In genomic region chr3:127456471-127457093, GRCh38 we compare ENCODE assay signal across 9 cellular contexts.
DNase-seq lines count a peak whose midpoint lies in the region; ATAC-seq and TF ChIP-seq lines count a peak whose summit lies in the region.
"Had no signal": no experiment of that assay in that cellular context is flagged by ENCODE, and none has a peak within 500 bp of the region (broad histone marks: within the 10 kb centered on the region; RNA-seq: fewer than 3 reads in every experiment).

No MANE protein-coding gene starts in this region.

- H3K27ac Mint-ChIP-seq in GM23338 (no peak overlapping the region), MCF 10A (ENCODE audit: low read depth, unreplicated experiment) (peak overlapping the region; percentile 47)
- H3K27ac Mint-ChIP-seq in activated CD8-positive, alpha-beta memory T cell treated with anti-CD3 and anti-CD28 coated beads, Interleukin-2, amount 10 ng/mL, durations not matched to agents 7 days and 5 days: no peak overlapping the region

- 3 to 8% methylated on average over 24 of the region's 24 CpGs for WGBS in lung, 2 donors

- H2AFZ ChIP-seq in GM23338: peak overlapping the region; percentile 94

- peaks cover 44% of the 10 kb centered on the region for H3K27me3 ChIP-seq in AG04450 (ENCODE audit: control insufficient read depth, insufficient read depth, low read length)
- peaks cover 43% of the 10 kb centered on the region for H3K27me3 ChIP-seq in GM23338 (ENCODE audit: insufficient read depth)
- H3K27me3 ChIP-seq in lung (ENCODE audit: control insufficient read depth, insufficient read depth): no peaks in the 10 kb centered on the region
- H3K27me3 ChIP-seq: ascending aorta had no signal

- H3K4me3 ChIP-seq in AG04450 (ENCODE audit: low read depth, low read length) (peak overlapping the region; percentile 10; the same call in 1 of the 2 replicates), GM23338 (peak overlapping the region; percentile 87), lung (no peak overlapping the region)

- H3K4me1 Mint-ChIP-seq in GM23338: peaks cover 11% of the 10 kb centered on the region
- peaks cover 28% of the 10 kb centered on the region for H3K4me1 Mint-ChIP-seq in MCF 10A (ENCODE audit: insufficient read depth, unreplicated experiment)
- H3K4me1 Mint-ChIP-seq in activated CD8-positive, alpha-beta memory T cell treated with anti-CD3 and anti-CD28 coated beads, Interleukin-2, amount 10 ng/mL, durations not matched to agents 7 days and 5 days: peaks cover 3% of the 10 kb centered on the region

- DNase-seq in AG04450 (ENCODE audit: low read depth, low spot score): no peak
- peak; percentile 16 for DNase-seq in GM23338 (ENCODE audit: low spot score)
- peak; percentile 89 for DNase-seq in MCF 10A (ENCODE audit: unreplicated experiment)
- DNase-seq in lung (ENCODE audit: low spot score): no peak
- DNase-seq in activated CD8-positive, alpha-beta memory T cell treated with anti-CD3 and anti-CD28 coated beads, Interleukin-2, amount 10 ng/mL, durations not matched to agents 7 days and 5 days: no peak
- DNase-seq in NOMO-1 treated with dmso at 0.1 percent for 144 hours (lab: John Stamatoyannopoulos, UW; ENCODE audit: unreplicated experiment): no peak
- DNase-seq in SK-N-DZ (ENCODE audit: low spot score): no peak

- BruUV-seq in MCF 10A (replicated peaks; lab: Mats Ljungman, UMichigan): no TSS peak

- POLR2A ChIA-PET in AG04450 (lab: Yijun Ruan, JAX): interaction anchor here (0.7 kb wide), 1 partner anchor 29 kb away, joined by 8 read pairs; no protein-coding TSS in a partner anchor
- POLR2A ChIA-PET in MCF 10A (lab: Yijun Ruan, JAX): interaction anchor here (0.6 to 2.7 kb wide), 14 partner anchors 153 to 981 kb away, joined by 3 to 16 read pairs (median 3); partner anchors contain the start of gene ZXDC

- H3K27ac ChIP-seq in AG04450 (ENCODE audit: low read depth, low read length) (no peak overlapping the region), GM23338 (ENCODE audit: low read depth) (no peak overlapping the region), lung (ENCODE audit: low read depth in 1 of 2, low read length in 1 of 2) (peak overlapping the region in 1 of 2 donors; percentile 67)
- H3K27ac ChIP-seq: ascending aorta had no signal

- H3K36me3 ChIP-seq in GM23338 (ENCODE audit: insufficient read depth): no peaks in the 10 kb centered on the region
- H3K36me3 ChIP-seq in lung (ENCODE audit: control insufficient read depth in 2 of 2, insufficient read depth in 2 of 2, low read length in 2 of 2): no peaks in the 10 kb centered on the region
- H3K36me3 ChIP-seq: ascending aorta had no signal

- H3K9me3 Mint-ChIP-seq in GM23338 (no peaks in the 10 kb centered on the region), MCF 10A (ENCODE audit: unreplicated experiment) (no peaks in the 10 kb centered on the region)
- no peaks in the 10 kb centered on the region for H3K9me3 Mint-ChIP-seq in activated CD8-positive, alpha-beta memory T cell treated with anti-CD3 and anti-CD28 coated beads, Interleukin-2, amount 10 ng/mL, durations not matched to agents 7 days and 5 days (ENCODE audit: low read depth)

- H3K4me3 Mint-ChIP-seq in GM23338 (peak overlapping the region; percentile 75), MCF 10A (ENCODE audit: unreplicated experiment) (peak overlapping the region; percentile 62)
- H3K4me3 Mint-ChIP-seq in activated CD8-positive, alpha-beta memory T cell treated with anti-CD3 and anti-CD28 coated beads, Interleukin-2, amount 10 ng/mL, durations not matched to agents 7 days and 5 days: no peak overlapping the region

- CTCF ChIA-PET in AG04450 (lab: Charles Lee) (interaction anchor here (0.6 to 2.7 kb wide), 15 partner anchors 10 to 1068 kb away, joined by 3 to 20 read pairs (median 4); no protein-coding TSS in a partner anchor), MCF 10A (lab: Yijun Ruan, JAX) (interaction anchor here (0.6 to 7.0 kb wide), 32 partner anchors 8 to 1035 kb away, joined by 3 to 76 read pairs (median 4); partner anchors contain the start of gene PLXNA1)
- CTCF ChIA-PET in activated CD8-positive, alpha-beta memory T cell treated with anti-CD3 and anti-CD28 coated beads, Interleukin-2, amount 10 ng/mL, durations not matched to agents 7 days and 5 days (lab: Charles Lee): interaction anchor here (1.0 to 1.5 kb wide), 3 partner anchors 17 to 777 kb away, joined by 4 to 8 read pairs (median 6); no protein-coding TSS in a partner anchor

- no peaks in the 10 kb centered on the region; the same call in 1 of the 2 replicates for H4K20me1 ChIP-seq in GM23338 (replicated peaks; ENCODE audit: insufficient read depth)

- intact Hi-C loops in MCF 10A (cut with micrococcal nuclease): loop anchor here (1.0 to 2.0 kb wide), 2 partner anchors 88 to 474 kb away; partner anchors contain the start of gene PLXNA1

- peaks cover 13% of the 10 kb centered on the region for H3K4me1 ChIP-seq in GM23338 (ENCODE audit: insufficient read depth)
- H3K4me1 ChIP-seq in lung (ENCODE audit: control insufficient read depth in 2 of 2, insufficient read depth in 2 of 2, low read length in 2 of 2): peaks cover 0 to 13% of the 10 kb centered on the region in 2 donors

- no peaks in the 10 kb centered on the region for H3K79me2 ChIP-seq in GM23338 (replicated peaks; ENCODE audit: insufficient read depth)

- H3K36me3 Mint-ChIP-seq in GM23338 (ENCODE audit: low read depth): no peaks in the 10 kb centered on the region; the same call in 2 of the 3 replicates
- H3K36me3 Mint-ChIP-seq in MCF 10A (ENCODE audit: insufficient read depth, unreplicated experiment): no peaks in the 10 kb centered on the region
- no peaks in the 10 kb centered on the region for H3K36me3 Mint-ChIP-seq in activated CD8-positive, alpha-beta memory T cell treated with anti-CD3 and anti-CD28 coated beads, Interleukin-2, amount 10 ng/mL, durations not matched to agents 7 days and 5 days

- no peaks in the 10 kb centered on the region for H3K9me2 ChIP-seq in GM23338 (ENCODE audit: insufficient read depth)

- H3F3A ChIP-seq in GM23338 (replicated peaks; ENCODE audit: low read depth): no peaks in the 10 kb centered on the region

- ATAC-seq in GM23338 (peak; percentile 4), lung (ENCODE audit: insufficient read depth, low FRiP score) (peak; percentile 50), HG02981 (IDR thresholded peaks at IDR 0.05; ENCODE audit: unreplicated experiment) (no peak)
- ATAC-seq in activated CD8-positive, alpha-beta memory T cell treated with anti-CD3 and anti-CD28 coated beads, Interleukin-2, amount 10 ng/mL, durations not matched to agents 7 days and 5 days: no peak

- H3K27me3 Mint-ChIP-seq in GM23338 (ENCODE audit: insufficient read depth, low read depth, poor library complexity) (peaks cover 46% of the 10 kb centered on the region), MCF 10A (ENCODE audit: insufficient read depth, unreplicated experiment) (no peaks in the 10 kb centered on the region)
- peaks cover 72% of the 10 kb centered on the region for H3K27me3 Mint-ChIP-seq in activated CD8-positive, alpha-beta memory T cell treated with anti-CD3 and anti-CD28 coated beads, Interleukin-2, amount 10 ng/mL, durations not matched to agents 7 days and 5 days

- H3K9me3 ChIP-seq in AG04450 (ENCODE audit: control insufficient read depth, insufficient read depth, low read length) (peaks cover 3% of the 10 kb centered on the region; the same call in 1 of the 2 replicates), lung (ENCODE audit: control insufficient read depth in 2 of 2, insufficient read depth in 1 of 2, low read length in 1 of 2) (no peaks in the 10 kb centered on the region)
- H3K9me3 ChIP-seq: ascending aorta had no signal

- TF ChIP-seq CTCF in AG04450 (IDR thresholded peaks at IDR 0.05; ENCODE audit: low read depth, low read length) (no peak), GM23338 (conservative IDR thresholded peaks at IDR 0.05; ENCODE audit: low read depth in 2 of 2) (no peak), MCF 10A (IDR thresholded peaks at IDR 0.05; ENCODE audit: unreplicated experiment) (no peak), lung (IDR thresholded peaks at IDR 0.05; ENCODE audit: control extremely low read depth, extremely low read depth) (no peak)

- H3K4me2 ChIP-seq in GM23338: peak overlapping the region; percentile 95

TF ChIP-seq in GM23338, 12 proteins besides CTCF, POLR2A, EP300 and RAD21 (continues in another document):
- TF ChIP-seq CREB1 (CRISPR knock-in tag; IDR thresholded peaks at IDR 0.05; ENCODE audit: low read depth) (no peak), NANOG (IDR thresholded peaks at IDR 0.05; ENCODE audit: borderline replicate concordance) (no peak)
- TF ChIP-seq, protein P1, sequence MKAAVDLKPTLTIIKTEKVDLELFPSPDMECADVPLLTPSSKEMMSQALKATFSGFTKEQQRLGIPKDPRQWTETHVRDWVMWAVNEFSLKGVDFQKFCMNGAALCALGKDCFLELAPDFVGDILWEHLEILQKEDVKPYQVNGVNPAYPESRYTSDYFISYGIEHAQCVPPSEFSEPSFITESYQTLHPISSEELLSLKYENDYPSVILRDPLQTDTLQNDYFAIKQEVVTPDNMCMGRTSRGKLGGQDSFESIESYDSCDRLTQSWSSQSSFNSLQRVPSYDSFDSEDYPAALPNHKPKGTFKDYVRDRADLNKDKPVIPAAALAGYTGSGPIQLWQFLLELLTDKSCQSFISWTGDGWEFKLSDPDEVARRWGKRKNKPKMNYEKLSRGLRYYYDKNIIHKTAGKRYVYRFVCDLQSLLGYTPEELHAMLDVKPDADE (IDR thresholded peaks at IDR 0.05): no peak
- TF ChIP-seq, protein P2, sequence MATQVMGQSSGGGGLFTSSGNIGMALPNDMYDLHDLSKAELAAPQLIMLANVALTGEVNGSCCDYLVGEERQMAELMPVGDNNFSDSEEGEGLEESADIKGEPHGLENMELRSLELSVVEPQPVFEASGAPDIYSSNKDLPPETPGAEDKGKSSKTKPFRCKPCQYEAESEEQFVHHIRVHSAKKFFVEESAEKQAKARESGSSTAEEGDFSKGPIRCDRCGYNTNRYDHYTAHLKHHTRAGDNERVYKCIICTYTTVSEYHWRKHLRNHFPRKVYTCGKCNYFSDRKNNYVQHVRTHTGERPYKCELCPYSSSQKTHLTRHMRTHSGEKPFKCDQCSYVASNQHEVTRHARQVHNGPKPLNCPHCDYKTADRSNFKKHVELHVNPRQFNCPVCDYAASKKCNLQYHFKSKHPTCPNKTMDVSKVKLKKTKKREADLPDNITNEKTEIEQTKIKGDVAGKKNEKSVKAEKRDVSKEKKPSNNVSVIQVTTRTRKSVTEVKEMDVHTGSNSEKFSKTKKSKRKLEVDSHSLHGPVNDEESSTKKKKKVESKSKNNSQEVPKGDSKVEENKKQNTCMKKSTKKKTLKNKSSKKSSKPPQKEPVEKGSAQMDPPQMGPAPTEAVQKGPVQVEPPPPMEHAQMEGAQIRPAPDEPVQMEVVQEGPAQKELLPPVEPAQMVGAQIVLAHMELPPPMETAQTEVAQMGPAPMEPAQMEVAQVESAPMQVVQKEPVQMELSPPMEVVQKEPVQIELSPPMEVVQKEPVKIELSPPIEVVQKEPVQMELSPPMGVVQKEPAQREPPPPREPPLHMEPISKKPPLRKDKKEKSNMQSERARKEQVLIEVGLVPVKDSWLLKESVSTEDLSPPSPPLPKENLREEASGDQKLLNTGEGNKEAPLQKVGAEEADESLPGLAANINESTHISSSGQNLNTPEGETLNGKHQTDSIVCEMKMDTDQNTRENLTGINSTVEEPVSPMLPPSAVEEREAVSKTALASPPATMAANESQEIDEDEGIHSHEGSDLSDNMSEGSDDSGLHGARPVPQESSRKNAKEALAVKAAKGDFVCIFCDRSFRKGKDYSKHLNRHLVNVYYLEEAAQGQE (IDR thresholded peaks at IDR 0.05; ENCODE audit: unreplicated experiment): no peak

Comparison
In these comparisons a context has a peak if more than half of its experiments do, and no peak if none do; other contexts are left out.
1. DNase-seq: peak in GM23338 (single experiment) and MCF 10A (single experiment); none in AG04450 (single experiment), lung (single experiment), activated CD8-positive, alpha-beta memory T cell treated with anti-CD3 and anti-CD28 coated beads, Interleukin-2, amount 10 ng/mL, durations not matched to agents 7 days and 5 days (single experiment), NOMO-1 treated with dmso at 0.1 percent for 144 hours (single experiment) and SK-N-DZ (single experiment).
2. ATAC-seq: peak in GM23338 (single experiment) and lung (single experiment); none in HG02981 (single experiment) and activated CD8-positive, alpha-beta memory T cell treated with anti-CD3 and anti-CD28 coated beads, Interleukin-2, amount 10 ng/mL, durations not matched to agents 7 days and 5 days (single experiment).